ENCODE assay signal across 8 cellular contexts in genomic region chr5:138542120-138542955, GRCh38. TPM values are rescaled to one million over a fixed set of nuclear protein-coding genes. Genes with fewer than 3 reads are reported as not detected.
A peak's percentile ranks its signal among the peaks of the same experiment; 100 is the strongest.
DNase-seq lines count a peak whose midpoint lies in the region; ATAC-seq, FAIRE-seq and TF ChIP-seq lines count a peak whose summit lies in the region.

No MANE protein-coding gene starts in this region.

- H2AFZ ChIP-seq in Loucy (ENCODE audit: low read length) = peak overlapping the region; percentile 69

- peak overlapping the region; percentile 97 for H3K27ac ChIP-seq in liver (ENCODE audit: low read depth in 1 of 2, low read length in 2 of 2)
- peak overlapping the region; percentile 80 to 100 (median 98) for H3K27ac ChIP-seq in tibial nerve

- H3K9me3 ChIP-seq in Loucy (ENCODE audit: insufficient read depth, low read depth, low read length) = no peaks in the 10 kb centered on the region
- no peaks in the 10 kb centered on the region for H3K9me3 ChIP-seq in liver (ENCODE audit: control insufficient read depth in 4 of 4, low read length in 3 of 4)
- H3K9me3 ChIP-seq in tibial nerve = no peaks in the 10 kb centered on the region

- under 1% methylated on average over 48 of the region's 48 CpGs for WGBS in liver
- 0 to 1% methylated on average over 36 to 48 of the region's 48 CpGs for WGBS in tibial nerve, 2 donors

- TF ChIP-seq CTCF in Loucy (conservative IDR thresholded peaks at IDR 0.05; ENCODE audit: low read length) = no peak
- no peak for TF ChIP-seq CTCF in brain (conservative IDR thresholded peaks at IDR 0.05)
- TF ChIP-seq CTCF in liver (IDR thresholded peaks at IDR 0.05; ENCODE audit: low read depth, low read length, missing input control) = no peak
- no peak for TF ChIP-seq CTCF in tibial nerve (IDR thresholded peaks at IDR 0.05)

- H3F3A ChIP-seq in Loucy (ENCODE audit: low read depth) = no peaks in the 10 kb centered on the region

- H3K27me3 Mint-ChIP-seq in brain = peaks cover 12% of the 10 kb centered on the region

- H3K27ac Mint-ChIP-seq in brain = peak overlapping the region; percentile 99 to 100 (median 99)

- H3K9ac ChIP-seq in Loucy (ENCODE audit: low read depth, low read length, poor library complexity, severe bottlenecking) (peak overlapping the region; percentile 98), liver (ENCODE audit: low read depth in 1 of 2, low read length in 2 of 2) (peak overlapping the region; percentile 96 to 99)

- TF ChIP-seq RAD21 in liver (IDR thresholded peaks at IDR 0.05) = no peak

- TF ChIP-seq EP300 in tibial nerve (IDR thresholded peaks at IDR 0.05) = no peak

- peaks cover 77% of the 10 kb centered on the region for H3K4me1 Mint-ChIP-seq in brain

- peak overlapping the region; percentile 98 to 100 (median 99) for H3K4me3 Mint-ChIP-seq in brain

- H3K4me1 ChIP-seq in Loucy (ENCODE audit: insufficient read depth, low read length, poor library complexity, severe bottlenecking) = peaks cover 37% of the 10 kb centered on the region
- peaks cover 5 to 64% (median 38%) of the 10 kb centered on the region in 4 donors for H3K4me1 ChIP-seq in liver (ENCODE audit: control insufficient read depth in 4 of 4, insufficient read depth in 4 of 4, low read length in 3 of 4)
- H3K4me1 ChIP-seq in tibial nerve = peaks cover 0 to 73% (median 38%) of the 10 kb centered on the region in 4 donors

- H3K9me3 Mint-ChIP-seq in brain = no peaks in the 10 kb centered on the region

- H3K27me3 ChIP-seq in Loucy (ENCODE audit: insufficient read depth, low read length, poor library complexity, severe bottlenecking) (no peaks in the 10 kb centered on the region), liver (ENCODE audit: control insufficient read depth in 4 of 4, insufficient read depth in 4 of 4, low read length in 3 of 4) (no peaks in the 10 kb centered on the region), tibial nerve (no peaks in the 10 kb centered on the region)

- peaks cover 14% of the 10 kb centered on the region for H3K36me3 Mint-ChIP-seq in brain

- FAIRE-seq in frontal cortex (lab: Jason Lieb, UNC) = no peak

- no peaks in the 10 kb centered on the region for H3K36me3 ChIP-seq in Loucy (ENCODE audit: insufficient read depth, low read length)
- peaks cover 0 to 4% (median 0%) of the 10 kb centered on the region in 4 donors for H3K36me3 ChIP-seq in liver (ENCODE audit: control insufficient read depth in 4 of 4, insufficient read depth in 3 of 4, low read depth in 1 of 4, low read length in 3 of 4)
- no peaks in the 10 kb centered on the region for H3K36me3 ChIP-seq in tibial nerve

- H3K4me2 ChIP-seq in Loucy (ENCODE audit: low read depth, low read length, poor library complexity, severe bottlenecking) = peak overlapping the region; percentile 89

- H4K20me1 ChIP-seq in Loucy (ENCODE audit: insufficient read depth, low read length, poor library complexity, severe bottlenecking) = peaks cover 46% of the 10 kb centered on the region

- H3K79me2 ChIP-seq in Loucy (ENCODE audit: insufficient read depth, low read length) = peaks cover 81% of the 10 kb centered on the region

- no peaks in the 10 kb centered on the region for H3K9me2 ChIP-seq in Loucy (replicated peaks; ENCODE audit: low read depth, low read length)

- no peak for DNase-seq in tibial nerve (ENCODE audit: low spot score in 2 of 2)
- no peak for DNase-seq in stimulated activated CD4-positive, alpha-beta T cell treated with anti-CD3 and anti-CD28 coated beads, Interleukin-15, amount 100 ng/mL, for 24 hours
- DNase-seq in frontal cortex (ENCODE audit: low spot score in 2 of 2) = no peak

- H3K4me3 ChIP-seq in Loucy (ENCODE audit: low read length, poor library complexity, severe bottlenecking) (peak overlapping the region; percentile 92), liver (ENCODE audit: low read depth in 1 of 3, low read length in 3 of 3) (peak overlapping the region; percentile 90 to 97 (median 95)), tibial nerve (peak overlapping the region; percentile 58 to 99 (median 82))

- no peak for TF ChIP-seq POLR2A in tibial nerve (IDR thresholded peaks at IDR 0.05)

- ATAC-seq in GM18517 (IDR thresholded peaks at IDR 0.05; ENCODE audit: unreplicated experiment) (peak; percentile 4), HG03354 (IDR thresholded peaks at IDR 0.05; ENCODE audit: poor library complexity, severe bottlenecking, unreplicated experiment) (no peak)

TF ChIP-seq in liver, 16 proteins besides CTCF, POLR2A, EP300 and RAD21:
- TF ChIP-seq EGR1 (IDR thresholded peaks at IDR 0.05; ENCODE audit: low read depth in 2 of 2) (no peak), ZBTB33 (IDR thresholded peaks at IDR 0.05) (no peak), GABPA (IDR thresholded peaks at IDR 0.05 in 1 of 2, conservative IDR thresholded peaks at IDR 0.05 in 1 of 2) (no peak), RXRA (IDR thresholded peaks at IDR 0.05) (no peak), ATF3 (IDR thresholded peaks at IDR 0.05) (no peak), YY1 (IDR thresholded peaks at IDR 0.05) (no peak), JUND (IDR thresholded peaks at IDR 0.05) (no peak), MAX (IDR thresholded peaks at IDR 0.05) (no peak), FOXA2 (IDR thresholded peaks at IDR 0.05) (no peak), TAF1 (conservative IDR thresholded peaks at IDR 0.05) (no peak), HNF4A (conservative IDR thresholded peaks at IDR 0.05) (no peak), REST (IDR thresholded peaks at IDR 0.05) (no peak), FOXA1 (IDR thresholded peaks at IDR 0.05) (no peak), HNF4G (IDR thresholded peaks at IDR 0.05) (no peak), NR2F2 (IDR thresholded peaks at IDR 0.05) (no peak), SP1 (IDR thresholded peaks at IDR 0.05) (no peak)

RNA-seq across cellular contexts. Expression of gene ETF1, which starts 0.7 kb away (rescaled TPM):
- polyA plus RNA-seq in brain (ENCODE audit: insufficient read depth, low read depth, low replicate concordance) (27.4 TPM), liver (10 to 100 TPM; 21.7 to 24.5 TPM)
- total RNA-seq in liver (10 to 100 TPM; 37.7 to 39.7 TPM), tibial nerve (10 to 100 TPM; 48.4 to 80.1 (median 58.6) TPM), frontal cortex (71.7 TPM)

RNA-seq across cellular contexts. Expression of gene HSPA9, which starts 32.9 kb away (rescaled TPM):
- polyA plus RNA-seq in brain (ENCODE audit: insufficient read depth, low read depth, low replicate concordance) (141 TPM), liver (100 to 1,000 TPM; 228 to 248 TPM)
- total RNA-seq in liver (100 to 1,000 TPM; 221 to 378 TPM), tibial nerve (100 to 1,000 TPM; 154 to 230 (median 201) TPM), frontal cortex (216 TPM)
